In the genomic region with DNA sequence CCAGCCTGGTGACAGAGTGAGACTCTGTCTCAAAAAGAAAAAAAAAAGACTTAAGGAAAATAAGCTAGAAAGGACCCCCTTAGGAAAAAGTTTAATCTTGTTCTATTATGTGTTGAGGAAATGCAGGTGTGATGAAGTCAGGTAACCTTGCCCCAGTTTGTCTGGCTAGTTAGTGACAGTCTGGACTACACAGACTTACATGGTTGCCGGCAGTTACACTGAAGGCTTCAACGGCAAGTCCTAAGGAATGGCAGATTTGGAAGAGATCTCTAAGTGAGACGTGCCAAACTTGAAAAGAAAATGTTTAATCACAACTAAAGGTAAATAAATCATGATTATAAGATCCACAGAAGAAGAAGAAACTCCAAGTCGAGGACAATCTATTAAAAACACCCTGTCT, we compare ENCODE assay signal across 16 cellular contexts.
A peak's percentile ranks its signal among the peaks of the same experiment; 100 is the strongest.
DNase-seq lines count a peak whose midpoint lies in the region; ATAC-seq and TF ChIP-seq lines count a peak whose summit lies in the region.
"Had no signal": no experiment of that assay in that cellular context is flagged by ENCODE, and none has a peak within 500 bp of the region (broad histone marks: within the 10 kb centered on the region; RNA-seq: fewer than 3 reads in every experiment).

No MANE protein-coding gene starts in this region.

- in situ Hi-C loops in GM13977 (cut with MboI; ENCODE audit: low pct_unique_long_range_greater_than_20kb, low sequenced_read_pairs, unreplicated experiment), result no loop called here

- peak overlapping the region; percentile 58 for H3K4me2 ChIP-seq in Karpas-422 (ENCODE audit: low read depth, low read length, poor library complexity, severe bottlenecking)

- H3K9me3 ChIP-seq in Karpas-422 (ENCODE audit: low read length) (no peaks in the 10 kb centered on the region), thoracic aorta (no peaks in the 10 kb centered on the region)
- H3K9me3 ChIP-seq: Peyer's patch had no signal

- ATAC-seq in thoracic aorta (ENCODE audit: insufficient number of reproducible peaks, low FRiP score, low read depth), result no peak
- no peak for ATAC-seq in GM21825 (IDR thresholded peaks at IDR 0.05; ENCODE audit: unreplicated experiment)

- H3K9ac ChIP-seq in Karpas-422 (ENCODE audit: low read length), result no peak overlapping the region
- H3K9ac ChIP-seq: BLaER1 treated with 17β-estradiol and CSF1 and Interleukin-3, amounts not matched to agents 10 nM and 100 nM had no signal

- H2AFZ ChIP-seq in Karpas-422 (ENCODE audit: low read length), result no peak overlapping the region

- no peaks in the 10 kb centered on the region for H3K9me2 ChIP-seq in Karpas-422 (replicated peaks; ENCODE audit: insufficient read depth, low read length)

- H3K4me1 ChIP-seq in Karpas-422 (ENCODE audit: low read length) (peaks cover 63% of the 10 kb centered on the region), thoracic aorta (ENCODE audit: control insufficient read depth in 1 of 2, low read depth in 2 of 2) (peaks cover 20 to 66% of the 10 kb centered on the region in 2 donors)
- H3K4me1 ChIP-seq: Peyer's patch had no signal

- peaks cover 10% of the 10 kb centered on the region for H3K36me3 ChIP-seq in Karpas-422 (ENCODE audit: insufficient read depth, low read length)
- no peaks in the 10 kb centered on the region for H3K36me3 ChIP-seq in thoracic aorta
- H3K36me3 ChIP-seq: Peyer's patch had no signal

- H3K27me3 ChIP-seq in Karpas-422 (ENCODE audit: low read length) (no peaks in the 10 kb centered on the region), thoracic aorta (replicated peaks; ENCODE audit: insufficient read depth) (no peaks in the 10 kb centered on the region)
- H3K27me3 ChIP-seq: BLaER1 treated with 17β-estradiol and CSF1 and Interleukin-3, amounts not matched to agents 10 nM and 100 nM; Peyer's patch had no signal

- no peak for TF ChIP-seq CTCF in VCaP (conservative IDR thresholded peaks at IDR 0.05)
- no peak for TF ChIP-seq CTCF in coronary artery (IDR thresholded peaks at IDR 0.05)
- no peak for TF ChIP-seq CTCF in thoracic aorta (IDR thresholded peaks at IDR 0.05)
- TF ChIP-seq CTCF in GM13977 (IDR thresholded peaks at IDR 0.05; ENCODE audit: extremely low read depth, insufficient read depth, missing control alignments), result no peak

- peak overlapping the region; percentile 79 for H3K27ac ChIP-seq in Karpas-422 (ENCODE audit: low read length)
- H3K27ac ChIP-seq in VCaP, result peak overlapping the region; percentile 66
- H3K27ac ChIP-seq in coronary artery, result peak overlapping the region; percentile 4 to 46
- H3K27ac ChIP-seq in thoracic aorta, result peak overlapping the region; percentile 71 to 81
- H3K27ac ChIP-seq: BLaER1 treated with 17β-estradiol and CSF1 and Interleukin-3, amounts not matched to agents 10 nM and 100 nM; Peyer's patch had no signal

- no peaks in the 10 kb centered on the region for H4K20me1 ChIP-seq in Karpas-422 (ENCODE audit: insufficient read depth, low read depth, low read length)
- H4K20me1 ChIP-seq: BLaER1 treated with 17β-estradiol and CSF1 and Interleukin-3, amounts not matched to agents 10 nM and 100 nM had no signal

- DNase-seq in Karpas-422 (no peak), coronary artery (ENCODE audit: low spot score) (no peak), thoracic aorta (ENCODE audit: low spot score) (no peak), NCI-H146 treated with DMSO at 0.1 percent for 48 hours (lab: John Stamatoyannopoulos, UW; ENCODE audit: unreplicated experiment) (no peak), GM13977 (ENCODE audit: low spot score) (no peak)
- no peak for DNase-seq in stimulated activated CD4-positive, alpha-beta T cell treated with anti-CD3 and anti-CD28 coated beads, Interleukin-4, amount 100 ng/mL, for 1 hour
- DNase-seq: CD8-positive, alpha-beta memory T cell; DMS53; H9; NCI-H1105; NCI-H1694; Peyer's patch; SHP77 had no signal

- H3K4me3 ChIP-seq in Karpas-422 (ENCODE audit: low read length) (no peak overlapping the region), coronary artery (no peak overlapping the region), thoracic aorta (peak overlapping the region; percentile 25)
- H3K4me3 ChIP-seq: BLaER1 treated with 17β-estradiol and CSF1 and Interleukin-3, amounts not matched to agents 10 nM and 100 nM; Peyer's patch had no signal

- peaks cover 31% of the 10 kb centered on the region for H3K79me2 ChIP-seq in Karpas-422 (ENCODE audit: low read length)

Comparison
In these comparisons a context has a peak if more than half of its experiments do, and no peak if none do; other contexts are left out.
1. H3K27ac ChIP-seq: peak in every context shown above with its lines; median percentile 79 in Karpas-422; 76 in thoracic aorta; 66 in VCaP; 25 in coronary artery.